14 cellular contexts compared by ENCODE assay signal in genomic region chr14:61636792-61637191, GRCh38.
"Had no signal": no experiment of that assay in that cellular context is flagged by ENCODE, and none has a peak within 500 bp of the region (broad histone marks: within the 10 kb centered on the region; RNA-seq: fewer than 3 reads in every experiment).

No MANE protein-coding gene starts in this region.

- DNase-seq: activated CD4-positive, alpha-beta T cell treated with anti-CD3 and anti-CD28 coated beads for 4 hours; activated effector memory CD4-positive, alpha-beta T cell treated with anti-CD3 and anti-CD28 coated beads, Interleukin-2, amount 50 U/mL, for 16 hours; esophagus squamous epithelium; foreskin fibroblast; immature natural killer cell; left cardiac atrium; naive thymus-derived CD8-positive, alpha-beta T cell; nucleus accumbens; T-helper 9 cell had no signal

- H3K4me3 ChIP-seq: cardiac muscle cell, esophagus squamous epithelium, lung, right atrium auricular region, skin epidermis had no signal

- H3K27ac ChIP-seq: cardiac muscle cell, esophagus squamous epithelium, right atrium auricular region, skin epidermis had no signal

- H3K36me3 Mint-ChIP-seq: immature natural killer cell, type B pancreatic cell had no signal

- H3K27ac Mint-ChIP-seq: type B pancreatic cell had no signal

- H3K4me1 Mint-ChIP-seq: immature natural killer cell had no signal

- H3K4me1 ChIP-seq: right atrium auricular region had no signal

- ATAC-seq: left cardiac atrium; naive thymus-derived CD8-positive, alpha-beta T cell had no signal

- H3K27me3 ChIP-seq: cardiac muscle cell, esophagus squamous epithelium, right atrium auricular region had no signal

- H3K36me3 ChIP-seq: cardiac muscle cell, esophagus squamous epithelium, right atrium auricular region had no signal

- H3K27me3 Mint-ChIP-seq: naive thymus-derived CD8-positive, alpha-beta T cell had no signal

- H3K9me3 ChIP-seq: esophagus squamous epithelium, right atrium auricular region had no signal

- H3K9me3 Mint-ChIP-seq: immature natural killer cell; naive thymus-derived CD8-positive, alpha-beta T cell had no signal

- H3K4me3 Mint-ChIP-seq: immature natural killer cell; naive thymus-derived CD8-positive, alpha-beta T cell; type B pancreatic cell had no signal
